Comparison of ENCODE assay signal across 1 cellular context in the genomic region with DNA sequence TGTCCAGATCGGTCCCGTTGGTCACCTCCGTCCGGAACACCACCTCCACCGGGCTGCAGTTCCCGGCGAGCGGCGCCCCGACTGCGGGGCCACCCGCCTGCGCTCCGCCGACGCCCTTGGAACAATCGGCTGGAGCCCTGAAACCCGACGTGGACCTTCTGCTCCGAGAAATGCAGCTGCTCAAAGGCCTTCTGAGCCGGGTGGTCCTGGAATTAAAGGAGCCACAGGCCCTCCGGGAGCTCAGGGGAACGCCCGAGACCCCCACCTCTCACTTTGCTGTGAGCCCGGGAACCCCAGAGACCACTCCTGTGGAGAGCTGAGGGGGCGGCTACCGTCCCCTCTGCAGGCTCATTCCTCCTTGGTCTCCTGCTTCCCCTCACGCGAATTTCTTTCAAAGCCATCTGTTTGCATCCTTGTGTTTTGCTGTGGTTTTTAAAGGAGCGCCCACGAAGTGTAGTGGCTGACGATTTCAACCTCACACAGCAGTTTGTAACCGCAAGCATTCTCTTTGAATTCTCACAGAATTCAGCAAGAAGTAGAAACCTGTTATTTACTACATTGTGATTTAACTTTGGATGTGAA.
TF ChIP-seq lines count a peak whose summit lies in the region.

No MANE protein-coding gene starts in this region.

TF ChIP-seq in K562, 482 proteins besides CTCF, POLR2A, EP300 and RAD21 (continued from another document and continues in another):
- TF ChIP-seq, protein P1, sequence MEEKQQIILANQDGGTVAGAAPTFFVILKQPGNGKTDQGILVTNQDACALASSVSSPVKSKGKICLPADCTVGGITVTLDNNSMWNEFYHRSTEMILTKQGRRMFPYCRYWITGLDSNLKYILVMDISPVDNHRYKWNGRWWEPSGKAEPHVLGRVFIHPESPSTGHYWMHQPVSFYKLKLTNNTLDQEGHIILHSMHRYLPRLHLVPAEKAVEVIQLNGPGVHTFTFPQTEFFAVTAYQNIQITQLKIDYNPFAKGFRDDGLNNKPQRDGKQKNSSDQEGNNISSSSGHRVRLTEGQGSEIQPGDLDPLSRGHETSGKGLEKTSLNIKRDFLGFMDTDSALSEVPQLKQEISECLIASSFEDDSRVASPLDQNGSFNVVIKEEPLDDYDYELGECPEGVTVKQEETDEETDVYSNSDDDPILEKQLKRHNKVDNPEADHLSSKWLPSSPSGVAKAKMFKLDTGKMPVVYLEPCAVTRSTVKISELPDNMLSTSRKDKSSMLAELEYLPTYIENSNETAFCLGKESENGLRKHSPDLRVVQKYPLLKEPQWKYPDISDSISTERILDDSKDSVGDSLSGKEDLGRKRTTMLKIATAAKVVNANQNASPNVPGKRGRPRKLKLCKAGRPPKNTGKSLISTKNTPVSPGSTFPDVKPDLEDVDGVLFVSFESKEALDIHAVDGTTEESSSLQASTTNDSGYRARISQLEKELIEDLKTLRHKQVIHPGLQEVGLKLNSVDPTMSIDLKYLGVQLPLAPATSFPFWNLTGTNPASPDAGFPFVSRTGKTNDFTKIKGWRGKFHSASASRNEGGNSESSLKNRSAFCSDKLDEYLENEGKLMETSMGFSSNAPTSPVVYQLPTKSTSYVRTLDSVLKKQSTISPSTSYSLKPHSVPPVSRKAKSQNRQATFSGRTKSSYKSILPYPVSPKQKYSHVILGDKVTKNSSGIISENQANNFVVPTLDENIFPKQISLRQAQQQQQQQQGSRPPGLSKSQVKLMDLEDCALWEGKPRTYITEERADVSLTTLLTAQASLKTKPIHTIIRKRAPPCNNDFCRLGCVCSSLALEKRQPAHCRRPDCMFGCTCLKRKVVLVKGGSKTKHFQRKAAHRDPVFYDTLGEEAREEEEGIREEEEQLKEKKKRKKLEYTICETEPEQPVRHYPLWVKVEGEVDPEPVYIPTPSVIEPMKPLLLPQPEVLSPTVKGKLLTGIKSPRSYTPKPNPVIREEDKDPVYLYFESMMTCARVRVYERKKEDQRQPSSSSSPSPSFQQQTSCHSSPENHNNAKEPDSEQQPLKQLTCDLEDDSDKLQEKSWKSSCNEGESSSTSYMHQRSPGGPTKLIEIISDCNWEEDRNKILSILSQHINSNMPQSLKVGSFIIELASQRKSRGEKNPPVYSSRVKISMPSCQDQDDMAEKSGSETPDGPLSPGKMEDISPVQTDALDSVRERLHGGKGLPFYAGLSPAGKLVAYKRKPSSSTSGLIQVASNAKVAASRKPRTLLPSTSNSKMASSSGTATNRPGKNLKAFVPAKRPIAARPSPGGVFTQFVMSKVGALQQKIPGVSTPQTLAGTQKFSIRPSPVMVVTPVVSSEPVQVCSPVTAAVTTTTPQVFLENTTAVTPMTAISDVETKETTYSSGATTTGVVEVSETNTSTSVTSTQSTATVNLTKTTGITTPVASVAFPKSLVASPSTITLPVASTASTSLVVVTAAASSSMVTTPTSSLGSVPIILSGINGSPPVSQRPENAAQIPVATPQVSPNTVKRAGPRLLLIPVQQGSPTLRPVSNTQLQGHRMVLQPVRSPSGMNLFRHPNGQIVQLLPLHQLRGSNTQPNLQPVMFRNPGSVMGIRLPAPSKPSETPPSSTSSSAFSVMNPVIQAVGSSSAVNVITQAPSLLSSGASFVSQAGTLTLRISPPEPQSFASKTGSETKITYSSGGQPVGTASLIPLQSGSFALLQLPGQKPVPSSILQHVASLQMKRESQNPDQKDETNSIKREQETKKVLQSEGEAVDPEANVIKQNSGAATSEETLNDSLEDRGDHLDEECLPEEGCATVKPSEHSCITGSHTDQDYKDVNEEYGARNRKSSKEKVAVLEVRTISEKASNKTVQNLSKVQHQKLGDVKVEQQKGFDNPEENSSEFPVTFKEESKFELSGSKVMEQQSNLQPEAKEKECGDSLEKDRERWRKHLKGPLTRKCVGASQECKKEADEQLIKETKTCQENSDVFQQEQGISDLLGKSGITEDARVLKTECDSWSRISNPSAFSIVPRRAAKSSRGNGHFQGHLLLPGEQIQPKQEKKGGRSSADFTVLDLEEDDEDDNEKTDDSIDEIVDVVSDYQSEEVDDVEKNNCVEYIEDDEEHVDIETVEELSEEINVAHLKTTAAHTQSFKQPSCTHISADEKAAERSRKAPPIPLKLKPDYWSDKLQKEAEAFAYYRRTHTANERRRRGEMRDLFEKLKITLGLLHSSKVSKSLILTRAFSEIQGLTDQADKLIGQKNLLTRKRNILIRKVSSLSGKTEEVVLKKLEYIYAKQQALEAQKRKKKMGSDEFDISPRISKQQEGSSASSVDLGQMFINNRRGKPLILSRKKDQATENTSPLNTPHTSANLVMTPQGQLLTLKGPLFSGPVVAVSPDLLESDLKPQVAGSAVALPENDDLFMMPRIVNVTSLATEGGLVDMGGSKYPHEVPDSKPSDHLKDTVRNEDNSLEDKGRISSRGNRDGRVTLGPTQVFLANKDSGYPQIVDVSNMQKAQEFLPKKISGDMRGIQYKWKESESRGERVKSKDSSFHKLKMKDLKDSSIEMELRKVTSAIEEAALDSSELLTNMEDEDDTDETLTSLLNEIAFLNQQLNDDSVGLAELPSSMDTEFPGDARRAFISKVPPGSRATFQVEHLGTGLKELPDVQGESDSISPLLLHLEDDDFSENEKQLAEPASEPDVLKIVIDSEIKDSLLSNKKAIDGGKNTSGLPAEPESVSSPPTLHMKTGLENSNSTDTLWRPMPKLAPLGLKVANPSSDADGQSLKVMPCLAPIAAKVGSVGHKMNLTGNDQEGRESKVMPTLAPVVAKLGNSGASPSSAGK (IDR thresholded peaks at IDR 0.05) = peak; percentile 45; the same call in 1 of the 2 replicates
- TF ChIP-seq ZNF561 (CRISPR knock-in tag; conservative IDR thresholded peaks at IDR 0.05) (no peak), L3MBTL2 (IDR thresholded peaks at IDR 0.05) (peak; percentile 51), SIRT6 (IDR thresholded peaks at IDR 0.05; ENCODE audit: low read depth, low read length) (no peak), ZNF354B (CRISPR knock-in tag; IDR thresholded peaks at IDR 0.05) (no peak), E2F3 (CRISPR knock-in tag; IDR thresholded peaks at IDR 0.05) (no peak), GATAD2B (IDR thresholded peaks at IDR 0.05; ENCODE audit: borderline replicate concordance) (0 out of 2 replicates have a peak, but pooled peaks have one; percentile 22), STAG1 (CRISPR knock-in tag; IDR thresholded peaks at IDR 0.05; ENCODE audit: borderline replicate concordance) (no peak), HDAC6 (IDR thresholded peaks at IDR 0.05; ENCODE audit: low read depth, low read length) (no peak), ZNF695 (CRISPR knock-in tag; IDR thresholded peaks at IDR 0.05) (no peak), PHF21A (IDR thresholded peaks at IDR 0.05; ENCODE audit: borderline replicate concordance, low read depth) (no peak), ARHGAP35 (IDR thresholded peaks at IDR 0.05; ENCODE audit: partially characterized antibody) (no peak), SRSF3 (IDR thresholded peaks at IDR 0.05; ENCODE audit: insufficient read depth, low read length) (no peak), MTF1 (CRISPR knock-in tag; IDR thresholded peaks at IDR 0.05; ENCODE audit: borderline replicate concordance) (no peak), ZNF76 (CRISPR knock-in tag; IDR thresholded peaks at IDR 0.05; ENCODE audit: borderline replicate concordance) (no peak), ASH1L (IDR thresholded peaks at IDR 0.05; ENCODE audit: borderline replicate concordance, low read depth, partially characterized antibody) (no peak), RB1 (IDR thresholded peaks at IDR 0.05; ENCODE audit: low read depth) (0 out of 2 replicates have a peak, but pooled peaks have one; percentile 6), MYC (IDR thresholded peaks at IDR 0.05; ENCODE audit: low read depth, low read length) (no peak), MYC (CRISPR knock-in tag; IDR thresholded peaks at IDR 0.05; ENCODE audit: borderline replicate concordance, low read depth) (0 out of 2 replicates have a peak, but pooled peaks have one; percentile 8), SMAD4 (CRISPR knock-in tag; conservative IDR thresholded peaks at IDR 0.05) (0 out of 2 replicates have a peak, but pooled peaks have one; percentile 27), KAT2B (IDR thresholded peaks at IDR 0.05; ENCODE audit: low read depth, low read length) (no peak), SMARCA4 (IDR thresholded peaks at IDR 0.05) (peak; percentile 36; the same call in 1 of the 2 replicates), COPS2 (conservative IDR thresholded peaks at IDR 0.05) (no peak)
- TF ChIP-seq, protein P2, sequence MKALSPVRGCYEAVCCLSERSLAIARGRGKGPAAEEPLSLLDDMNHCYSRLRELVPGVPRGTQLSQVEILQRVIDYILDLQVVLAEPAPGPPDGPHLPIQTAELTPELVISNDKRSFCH (CRISPR knock-in tag; IDR thresholded peaks at IDR 0.05) = no peak
- TF ChIP-seq, protein P2 (tag; IDR thresholded peaks at IDR 0.05) = peak; percentile 44; the same call in 1 of the 2 replicates
- TF ChIP-seq, protein P3, sequence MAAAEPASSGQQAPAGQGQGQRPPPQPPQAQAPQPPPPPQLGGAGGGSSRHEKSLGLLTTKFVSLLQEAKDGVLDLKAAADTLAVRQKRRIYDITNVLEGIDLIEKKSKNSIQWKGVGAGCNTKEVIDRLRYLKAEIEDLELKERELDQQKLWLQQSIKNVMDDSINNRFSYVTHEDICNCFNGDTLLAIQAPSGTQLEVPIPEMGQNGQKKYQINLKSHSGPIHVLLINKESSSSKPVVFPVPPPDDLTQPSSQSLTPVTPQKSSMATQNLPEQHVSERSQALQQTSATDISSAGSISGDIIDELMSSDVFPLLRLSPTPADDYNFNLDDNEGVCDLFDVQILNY (CRISPR knock-in tag; IDR thresholded peaks at IDR 0.05) = 0 out of 2 replicates have a peak, but pooled peaks have one; percentile 48
- TF ChIP-seq, protein P4, sequence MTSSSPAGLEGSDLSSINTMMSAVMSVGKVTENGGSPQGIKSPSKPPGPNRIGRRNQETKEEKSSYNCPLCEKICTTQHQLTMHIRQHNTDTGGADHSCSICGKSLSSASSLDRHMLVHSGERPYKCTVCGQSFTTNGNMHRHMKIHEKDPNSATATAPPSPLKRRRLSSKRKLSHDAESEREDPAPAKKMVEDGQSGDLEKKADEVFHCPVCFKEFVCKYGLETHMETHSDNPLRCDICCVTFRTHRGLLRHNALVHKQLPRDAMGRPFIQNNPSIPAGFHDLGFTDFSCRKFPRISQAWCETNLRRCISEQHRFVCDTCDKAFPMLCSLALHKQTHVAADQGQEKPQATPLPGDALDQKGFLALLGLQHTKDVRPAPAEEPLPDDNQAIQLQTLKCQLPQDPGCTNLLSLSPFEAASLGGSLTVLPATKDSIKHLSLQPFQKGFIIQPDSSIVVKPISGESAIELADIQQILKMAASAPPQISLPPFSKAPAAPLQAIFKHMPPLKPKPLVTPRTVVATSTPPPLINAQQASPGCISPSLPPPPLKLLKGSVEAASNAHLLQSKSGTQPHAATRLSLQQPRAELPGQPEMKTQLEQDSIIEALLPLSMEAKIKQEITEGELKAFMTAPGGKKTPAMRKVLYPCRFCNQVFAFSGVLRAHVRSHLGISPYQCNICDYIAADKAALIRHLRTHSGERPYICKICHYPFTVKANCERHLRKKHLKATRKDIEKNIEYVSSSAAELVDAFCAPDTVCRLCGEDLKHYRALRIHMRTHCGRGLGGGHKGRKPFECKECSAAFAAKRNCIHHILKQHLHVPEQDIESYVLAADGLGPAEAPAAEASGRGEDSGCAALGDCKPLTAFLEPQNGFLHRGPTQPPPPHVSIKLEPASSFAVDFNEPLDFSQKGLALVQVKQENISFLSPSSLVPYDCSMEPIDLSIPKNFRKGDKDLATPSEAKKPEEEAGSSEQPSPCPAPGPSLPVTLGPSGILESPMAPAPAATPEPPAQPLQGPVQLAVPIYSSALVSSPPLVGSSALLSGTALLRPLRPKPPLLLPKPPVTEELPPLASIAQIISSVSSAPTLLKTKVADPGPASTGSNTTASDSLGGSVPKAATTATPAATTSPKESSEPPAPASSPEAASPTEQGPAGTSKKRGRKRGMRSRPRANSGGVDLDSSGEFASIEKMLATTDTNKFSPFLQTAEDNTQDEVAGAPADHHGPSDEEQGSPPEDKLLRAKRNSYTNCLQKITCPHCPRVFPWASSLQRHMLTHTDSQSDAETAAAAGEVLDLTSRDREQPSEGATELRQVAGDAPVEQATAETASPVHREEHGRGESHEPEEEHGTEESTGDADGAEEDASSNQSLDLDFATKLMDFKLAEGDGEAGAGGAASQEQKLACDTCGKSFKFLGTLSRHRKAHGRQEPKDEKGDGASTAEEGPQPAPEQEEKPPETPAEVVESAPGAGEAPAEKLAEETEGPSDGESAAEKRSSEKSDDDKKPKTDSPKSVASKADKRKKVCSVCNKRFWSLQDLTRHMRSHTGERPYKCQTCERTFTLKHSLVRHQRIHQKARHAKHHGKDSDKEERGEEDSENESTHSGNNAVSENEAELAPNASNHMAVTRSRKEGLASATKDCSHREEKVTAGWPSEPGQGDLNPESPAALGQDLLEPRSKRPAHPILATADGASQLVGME (CRISPR knock-in tag; IDR thresholded peaks at IDR 0.05) = no peak
- TF ChIP-seq, protein P5, sequence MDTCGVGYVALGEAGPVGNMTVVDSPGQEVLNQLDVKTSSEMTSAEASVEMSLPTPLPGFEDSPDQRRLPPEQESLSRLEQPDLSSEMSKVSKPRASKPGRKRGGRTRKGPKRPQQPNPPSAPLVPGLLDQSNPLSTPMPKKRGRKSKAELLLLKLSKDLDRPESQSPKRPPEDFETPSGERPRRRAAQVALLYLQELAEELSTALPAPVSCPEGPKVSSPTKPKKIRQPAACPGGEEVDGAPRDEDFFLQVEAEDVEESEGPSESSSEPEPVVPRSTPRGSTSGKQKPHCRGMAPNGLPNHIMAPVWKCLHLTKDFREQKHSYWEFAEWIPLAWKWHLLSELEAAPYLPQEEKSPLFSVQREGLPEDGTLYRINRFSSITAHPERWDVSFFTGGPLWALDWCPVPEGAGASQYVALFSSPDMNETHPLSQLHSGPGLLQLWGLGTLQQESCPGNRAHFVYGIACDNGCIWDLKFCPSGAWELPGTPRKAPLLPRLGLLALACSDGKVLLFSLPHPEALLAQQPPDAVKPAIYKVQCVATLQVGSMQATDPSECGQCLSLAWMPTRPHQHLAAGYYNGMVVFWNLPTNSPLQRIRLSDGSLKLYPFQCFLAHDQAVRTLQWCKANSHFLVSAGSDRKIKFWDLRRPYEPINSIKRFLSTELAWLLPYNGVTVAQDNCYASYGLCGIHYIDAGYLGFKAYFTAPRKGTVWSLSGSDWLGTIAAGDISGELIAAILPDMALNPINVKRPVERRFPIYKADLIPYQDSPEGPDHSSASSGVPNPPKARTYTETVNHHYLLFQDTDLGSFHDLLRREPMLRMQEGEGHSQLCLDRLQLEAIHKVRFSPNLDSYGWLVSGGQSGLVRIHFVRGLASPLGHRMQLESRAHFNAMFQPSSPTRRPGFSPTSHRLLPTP (IDR thresholded peaks at IDR 0.05; ENCODE audit: borderline replicate concordance, extremely low read depth, insufficient read length) = no peak
- TF ChIP-seq, protein P6, sequence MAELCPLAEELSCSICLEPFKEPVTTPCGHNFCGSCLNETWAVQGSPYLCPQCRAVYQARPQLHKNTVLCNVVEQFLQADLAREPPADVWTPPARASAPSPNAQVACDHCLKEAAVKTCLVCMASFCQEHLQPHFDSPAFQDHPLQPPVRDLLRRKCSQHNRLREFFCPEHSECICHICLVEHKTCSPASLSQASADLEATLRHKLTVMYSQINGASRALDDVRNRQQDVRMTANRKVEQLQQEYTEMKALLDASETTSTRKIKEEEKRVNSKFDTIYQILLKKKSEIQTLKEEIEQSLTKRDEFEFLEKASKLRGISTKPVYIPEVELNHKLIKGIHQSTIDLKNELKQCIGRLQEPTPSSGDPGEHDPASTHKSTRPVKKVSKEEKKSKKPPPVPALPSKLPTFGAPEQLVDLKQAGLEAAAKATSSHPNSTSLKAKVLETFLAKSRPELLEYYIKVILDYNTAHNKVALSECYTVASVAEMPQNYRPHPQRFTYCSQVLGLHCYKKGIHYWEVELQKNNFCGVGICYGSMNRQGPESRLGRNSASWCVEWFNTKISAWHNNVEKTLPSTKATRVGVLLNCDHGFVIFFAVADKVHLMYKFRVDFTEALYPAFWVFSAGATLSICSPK (IDR thresholded peaks at IDR 0.05; ENCODE audit: borderline replicate concordance) = no peak
